In genomic region chr17:17538417-17539391, GRCh38 we compare ENCODE assay signal across 1 cellular context.
TF ChIP-seq lines count a peak whose summit lies in the region.

No MANE protein-coding gene starts in this region.

TF ChIP-seq in HepG2, 621 proteins besides CTCF, POLR2A, EP300 and RAD21 (continued from another document and continues in another):
- peak; percentile 92 for TF ChIP-seq FOXK1 (CRISPR knock-in tag; IDR thresholded peaks at IDR 0.05; ENCODE audit: borderline replicate concordance, low read depth)
- no peak for TF ChIP-seq ZNF772 (CRISPR knock-in tag; IDR thresholded peaks at IDR 0.05)
- TF ChIP-seq ZNF710 (CRISPR knock-in tag; IDR thresholded peaks at IDR 0.05; ENCODE audit: borderline replicate concordance), result peak; percentile 68; the same call in 1 of the 2 replicates
- no peak for TF ChIP-seq TSC22D2 (CRISPR knock-in tag; IDR thresholded peaks at IDR 0.05; ENCODE audit: borderline replicate concordance)
- TF ChIP-seq NFIB (CRISPR knock-in tag; IDR thresholded peaks at IDR 0.05; ENCODE audit: borderline replicate concordance), result no peak
- TF ChIP-seq PTBP1 (IDR thresholded peaks at IDR 0.05; ENCODE audit: low read depth, low read length, poor library complexity, severe bottlenecking), result no peak
- no peak for TF ChIP-seq ZNF839 (CRISPR knock-in tag; IDR thresholded peaks at IDR 0.05; ENCODE audit: borderline replicate concordance)
- peak; percentile 96 for TF ChIP-seq RARA (CRISPR knock-in tag; IDR thresholded peaks at IDR 0.05)
- TF ChIP-seq ZNF543 (CRISPR knock-in tag; IDR thresholded peaks at IDR 0.05), result no peak
- TF ChIP-seq KLF16 (CRISPR knock-in tag; IDR thresholded peaks at IDR 0.05), result peak in 1 of 2 experiments; percentile 87; a peak in 2 of 4 replicates
- no peak for TF ChIP-seq ZNF776 (CRISPR knock-in tag; IDR thresholded peaks at IDR 0.05)
- TF ChIP-seq, protein P1, sequence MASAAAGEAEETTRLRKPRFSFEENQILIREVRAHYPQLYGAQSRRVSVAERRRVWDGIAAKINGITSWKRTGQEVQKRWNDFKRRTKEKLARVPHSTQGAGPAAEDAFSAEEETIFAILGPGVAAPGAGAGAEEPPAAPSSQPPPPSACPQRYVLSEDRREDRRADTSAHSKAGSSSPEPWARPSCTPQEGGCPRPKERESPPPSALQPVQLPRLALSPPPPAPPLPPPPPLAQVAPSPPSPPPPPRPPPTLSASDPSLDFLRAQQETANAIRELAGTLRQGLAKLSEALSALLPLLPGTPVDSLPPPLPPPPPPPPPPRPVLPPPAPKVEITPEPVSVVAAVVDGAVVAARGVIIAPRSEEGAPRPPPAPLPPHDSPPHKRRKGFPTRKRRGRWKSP (CRISPR knock-in tag; IDR thresholded peaks at IDR 0.05), result peak; percentile 61; the same call in 1 of the 2 replicates
- TF ChIP-seq MEIS2 (CRISPR knock-in tag; IDR thresholded peaks at IDR 0.05), result 0 out of 2 replicates have a peak, but pooled peaks have one; percentile 31
- peak; percentile 64; the same call in 1 of the 2 replicates for TF ChIP-seq ZNF652 (CRISPR knock-in tag; IDR thresholded peaks at IDR 0.05; ENCODE audit: borderline replicate concordance, low read depth)
- peak; percentile 65; the same call in 1 of the 2 replicates for TF ChIP-seq MXD4 (CRISPR knock-in tag; IDR thresholded peaks at IDR 0.05)
- TF ChIP-seq FOXK2 (IDR thresholded peaks at IDR 0.05), result no peak; the same call in 1 of the 2 replicates
- peak; percentile 91; the same call in 1 of the 2 replicates for TF ChIP-seq HDAC2 (CRISPR knock-in tag; IDR thresholded peaks at IDR 0.05)
- peak; percentile 60; the same call in 1 of the 2 replicates for TF ChIP-seq LCORL (IDR thresholded peaks at IDR 0.05)
- peak; percentile 76 for TF ChIP-seq LCORL (CRISPR knock-in tag; IDR thresholded peaks at IDR 0.05)
- TF ChIP-seq TAF1 (CRISPR knock-in tag; IDR thresholded peaks at IDR 0.05), result no peak
- TF ChIP-seq HNF4G (IDR thresholded peaks at IDR 0.05; ENCODE audit: borderline replicate concordance, low read depth, low read length), result peak; percentile 86
- TF ChIP-seq HNF4G (CRISPR knock-in tag; IDR thresholded peaks at IDR 0.05; ENCODE audit: borderline replicate concordance, low read depth), result peak; percentile 81; the same call in 1 of the 2 replicates
- 0 out of 2 replicates have a peak, but pooled peaks have one; percentile 15 for TF ChIP-seq ZBTB7B (CRISPR knock-in tag; IDR thresholded peaks at IDR 0.05)
- TF ChIP-seq, protein P2, sequence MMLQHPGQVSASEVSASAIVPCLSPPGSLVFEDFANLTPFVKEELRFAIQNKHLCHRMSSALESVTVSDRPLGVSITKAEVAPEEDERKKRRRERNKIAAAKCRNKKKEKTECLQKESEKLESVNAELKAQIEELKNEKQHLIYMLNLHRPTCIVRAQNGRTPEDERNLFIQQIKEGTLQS (CRISPR knock-in tag; IDR thresholded peaks at IDR 0.05), result no peak; the same call in 1 of the 2 replicates
- TF ChIP-seq SAFB2 (CRISPR knock-in tag; IDR thresholded peaks at IDR 0.05; ENCODE audit: borderline replicate concordance, low read depth), result no peak
- peak; percentile 54; the same call in 1 of the 2 replicates for TF ChIP-seq ZNF501 (CRISPR knock-in tag; IDR thresholded peaks at IDR 0.05)
- TF ChIP-seq ARID3A (IDR thresholded peaks at IDR 0.05; ENCODE audit: low read depth, low read length), result peak; percentile 80; the same call in 1 of the 2 replicates
- TF ChIP-seq ATM (IDR thresholded peaks at IDR 0.05; ENCODE audit: borderline replicate concordance), result no peak
- TF ChIP-seq ZNF205 (CRISPR knock-in tag; IDR thresholded peaks at IDR 0.05), result peak; percentile 75; the same call in 1 of the 2 replicates
- no peak for TF ChIP-seq ZBTB2 (CRISPR knock-in tag; IDR thresholded peaks at IDR 0.05; ENCODE audit: low read depth)
- TF ChIP-seq ZNF672 (CRISPR knock-in tag; IDR thresholded peaks at IDR 0.05), result no peak
- no peak for TF ChIP-seq ETV6 (CRISPR knock-in tag; conservative IDR thresholded peaks at IDR 0.05)
- TF ChIP-seq CERS6 (CRISPR knock-in tag; IDR thresholded peaks at IDR 0.05), result no peak
- no peak for TF ChIP-seq MTA1 (CRISPR knock-in tag; IDR thresholded peaks at IDR 0.05; ENCODE audit: borderline replicate concordance)
- TF ChIP-seq, protein P3, sequence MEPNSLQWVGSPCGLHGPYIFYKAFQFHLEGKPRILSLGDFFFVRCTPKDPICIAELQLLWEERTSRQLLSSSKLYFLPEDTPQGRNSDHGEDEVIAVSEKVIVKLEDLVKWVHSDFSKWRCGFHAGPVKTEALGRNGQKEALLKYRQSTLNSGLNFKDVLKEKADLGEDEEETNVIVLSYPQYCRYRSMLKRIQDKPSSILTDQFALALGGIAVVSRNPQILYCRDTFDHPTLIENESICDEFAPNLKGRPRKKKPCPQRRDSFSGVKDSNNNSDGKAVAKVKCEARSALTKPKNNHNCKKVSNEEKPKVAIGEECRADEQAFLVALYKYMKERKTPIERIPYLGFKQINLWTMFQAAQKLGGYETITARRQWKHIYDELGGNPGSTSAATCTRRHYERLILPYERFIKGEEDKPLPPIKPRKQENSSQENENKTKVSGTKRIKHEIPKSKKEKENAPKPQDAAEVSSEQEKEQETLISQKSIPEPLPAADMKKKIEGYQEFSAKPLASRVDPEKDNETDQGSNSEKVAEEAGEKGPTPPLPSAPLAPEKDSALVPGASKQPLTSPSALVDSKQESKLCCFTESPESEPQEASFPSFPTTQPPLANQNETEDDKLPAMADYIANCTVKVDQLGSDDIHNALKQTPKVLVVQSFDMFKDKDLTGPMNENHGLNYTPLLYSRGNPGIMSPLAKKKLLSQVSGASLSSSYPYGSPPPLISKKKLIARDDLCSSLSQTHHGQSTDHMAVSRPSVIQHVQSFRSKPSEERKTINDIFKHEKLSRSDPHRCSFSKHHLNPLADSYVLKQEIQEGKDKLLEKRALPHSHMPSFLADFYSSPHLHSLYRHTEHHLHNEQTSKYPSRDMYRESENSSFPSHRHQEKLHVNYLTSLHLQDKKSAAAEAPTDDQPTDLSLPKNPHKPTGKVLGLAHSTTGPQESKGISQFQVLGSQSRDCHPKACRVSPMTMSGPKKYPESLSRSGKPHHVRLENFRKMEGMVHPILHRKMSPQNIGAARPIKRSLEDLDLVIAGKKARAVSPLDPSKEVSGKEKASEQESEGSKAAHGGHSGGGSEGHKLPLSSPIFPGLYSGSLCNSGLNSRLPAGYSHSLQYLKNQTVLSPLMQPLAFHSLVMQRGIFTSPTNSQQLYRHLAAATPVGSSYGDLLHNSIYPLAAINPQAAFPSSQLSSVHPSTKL (CRISPR knock-in tag; IDR thresholded peaks at IDR 0.05), result peak; percentile 98
- TF ChIP-seq TIGD3 (CRISPR knock-in tag; IDR thresholded peaks at IDR 0.05; ENCODE audit: borderline replicate concordance), result no peak
- no peak for TF ChIP-seq ZNF780A (CRISPR knock-in tag; IDR thresholded peaks at IDR 0.05)
- TF ChIP-seq MED1 (CRISPR knock-in tag; IDR thresholded peaks at IDR 0.05), result peak; percentile 89
- peak; percentile 95 for TF ChIP-seq ZNF609 (CRISPR knock-in tag; IDR thresholded peaks at IDR 0.05; ENCODE audit: borderline replicate concordance)
- peak; percentile 52; the same call in 1 of the 2 replicates for TF ChIP-seq NAIF1 (CRISPR knock-in tag; IDR thresholded peaks at IDR 0.05; ENCODE audit: borderline replicate concordance)
